ENCODE assay signal across 24 cellular contexts in genomic region chr18:75635096-75635495, GRCh38.
A peak's percentile ranks its signal among the peaks of the same experiment; 100 is the strongest.
DNase-seq lines count a peak whose midpoint lies in the region; ATAC-seq and TF ChIP-seq lines count a peak whose summit lies in the region.
"Had no signal": no experiment of that assay in that cellular context is flagged by ENCODE, and none has a peak within 500 bp of the region (broad histone marks: within the 10 kb centered on the region; RNA-seq: fewer than 3 reads in every experiment).

No MANE protein-coding gene starts in this region.

- H3K4me3 ChIP-seq in thyroid gland (replicated peaks in 1 of 3) (no peak overlapping the region), spleen (no peak overlapping the region)
- H3K4me3 ChIP-seq: cardiac muscle cell, heart left ventricle, SJCRH30, smooth muscle cell, tibial artery had no signal

- H3K9me3 ChIP-seq in thyroid gland (no peaks in the 10 kb centered on the region), spleen (peaks cover 0 to 12% (median 0%) of the 10 kb centered on the region in 8 donors)
- H3K9me3 ChIP-seq: heart left ventricle, SJCRH30, tibial artery had no signal

- no peaks in the 10 kb centered on the region for H3K27me3 ChIP-seq in thyroid gland
- peaks cover 0 to 8% (median 0%) of the 10 kb centered on the region in 7 donors for H3K27me3 ChIP-seq in spleen (replicated peaks in 1 of 7)
- H3K27me3 ChIP-seq: cardiac muscle cell, heart left ventricle, SJCRH30, tibial artery had no signal

- no peak for TF ChIP-seq POLR2A in thyroid gland (IDR thresholded peaks at IDR 0.05)
- no peak for TF ChIP-seq POLR2A in spleen (IDR thresholded peaks at IDR 0.05)

- H3K27ac ChIP-seq in thyroid gland (peak overlapping the region in 2 of 3 donors; percentile 52 to 70), spleen (no peak overlapping the region)
- H3K27ac ChIP-seq: cardiac muscle cell, epithelial cell of prostate, heart left ventricle, SJCRH30, tibial artery had no signal

- TF ChIP-seq CTCF in thyroid gland (IDR thresholded peaks at IDR 0.05) = peak in 1 of 6 experiments; percentile 8
- no peak for TF ChIP-seq CTCF in spleen (IDR thresholded peaks at IDR 0.05 in 8 of 11, conservative IDR thresholded peaks at IDR 0.05 in 3 of 11)

- intact Hi-C loops in thyroid gland (cut with DNase I) = loop anchor here (10.0 kb wide), 1 partner anchor 130 kb away; no protein-coding TSS in a partner anchor
- intact Hi-C loops in spleen (cut with DNase I; ENCODE audit: low total_unique reads) = no loop called here

- no peak for ATAC-seq in GM21515 (IDR thresholded peaks at IDR 0.05; ENCODE audit: unreplicated experiment)
- ATAC-seq: activated T-cell treated with anti-CD3 and anti-CD28 coated beads, Interleukin-2, amount 50 U/mL, for 72 hours; heart left ventricle; left colon; naive thymus-derived CD4-positive, alpha-beta T cell had no signal

- H3K4me1 ChIP-seq in thyroid gland (peaks cover 6 to 19% of the 10 kb centered on the region in 2 donors), spleen (peaks cover 0 to 7% (median 0%) of the 10 kb centered on the region in 6 donors)
- H3K4me1 ChIP-seq: SJCRH30 had no signal

- H3K36me3 ChIP-seq in thyroid gland (no peaks in the 10 kb centered on the region), spleen (no peaks in the 10 kb centered on the region)
- H3K36me3 ChIP-seq: cardiac muscle cell, heart left ventricle, SJCRH30, tibial artery had no signal

- DNase-seq in NCI-H748 (lab: John Stamatoyannopoulos, UW; ENCODE audit: unreplicated experiment) = peak; percentile 18
- no peak for DNase-seq in NCI-H748 treated with DMSO at 0.1 percent for 48 hours (lab: John Stamatoyannopoulos, UW)
- peak; percentile 13 for DNase-seq in NCI-H2029 treated with DMSO at 0.1 percent for 48 hours (lab: John Stamatoyannopoulos, UW)
- peak; percentile 88 to 95 for DNase-seq in NCI-H524 (lab: John Stamatoyannopoulos, UW)
- DNase-seq in thyroid gland = peak; percentile 98
- DNase-seq in spleen = no peak
- DNase-seq in HPDE6-E6E7 (ENCODE audit: extremely low spot score) = no peak
- DNase-seq: 8988T; activated naive CD4-positive, alpha-beta T cell treated with anti-CD3 and anti-CD28 coated beads, Interleukin-2, amount 50 U/mL, for 16 hours; activated T-cell treated with anti-CD3 and anti-CD28 coated beads, Interleukin-2, amount 50 U/mL, for 72 hours; AML-193; heart left ventricle; Kasumi-1; left colon; naive thymus-derived CD4-positive, alpha-beta T cell; retina; stimulated activated CD4-positive, alpha-beta T cell treated with anti-CD3 and anti-CD28 coated beads, Interleukin-4, amount 100 ng/mL, for 1 hour; stimulated activated naive CD4-positive, alpha-beta T cell treated with Interleukin-2 at 50 U/mL for 16 hours; tibial artery had no signal

- WGBS in thyroid gland, 2 donors = 20 to 48% methylated on average over 5 of the region's 5 CpGs
- WGBS in spleen, 5 donors = 77 to 93% (median 85%) methylated on average over 5 of the region's 5 CpGs

Comparison
In these comparisons a context has a peak if more than half of its experiments do, and no peak if none do; other contexts are left out.
1. DNase-seq: peak in NCI-H748 (single experiment), NCI-H2029 treated with DMSO at 0.1 percent for 48 hours (single experiment), NCI-H524 (2 of 2) and thyroid gland (2 of 2); none in NCI-H748 treated with DMSO at 0.1 percent for 48 hours (single experiment), spleen (single experiment) and HPDE6-E6E7 (single experiment).
2. H3K27ac ChIP-seq: peak in thyroid gland (2 of 3); none in spleen (0 of 8).